In the genomic region with DNA sequence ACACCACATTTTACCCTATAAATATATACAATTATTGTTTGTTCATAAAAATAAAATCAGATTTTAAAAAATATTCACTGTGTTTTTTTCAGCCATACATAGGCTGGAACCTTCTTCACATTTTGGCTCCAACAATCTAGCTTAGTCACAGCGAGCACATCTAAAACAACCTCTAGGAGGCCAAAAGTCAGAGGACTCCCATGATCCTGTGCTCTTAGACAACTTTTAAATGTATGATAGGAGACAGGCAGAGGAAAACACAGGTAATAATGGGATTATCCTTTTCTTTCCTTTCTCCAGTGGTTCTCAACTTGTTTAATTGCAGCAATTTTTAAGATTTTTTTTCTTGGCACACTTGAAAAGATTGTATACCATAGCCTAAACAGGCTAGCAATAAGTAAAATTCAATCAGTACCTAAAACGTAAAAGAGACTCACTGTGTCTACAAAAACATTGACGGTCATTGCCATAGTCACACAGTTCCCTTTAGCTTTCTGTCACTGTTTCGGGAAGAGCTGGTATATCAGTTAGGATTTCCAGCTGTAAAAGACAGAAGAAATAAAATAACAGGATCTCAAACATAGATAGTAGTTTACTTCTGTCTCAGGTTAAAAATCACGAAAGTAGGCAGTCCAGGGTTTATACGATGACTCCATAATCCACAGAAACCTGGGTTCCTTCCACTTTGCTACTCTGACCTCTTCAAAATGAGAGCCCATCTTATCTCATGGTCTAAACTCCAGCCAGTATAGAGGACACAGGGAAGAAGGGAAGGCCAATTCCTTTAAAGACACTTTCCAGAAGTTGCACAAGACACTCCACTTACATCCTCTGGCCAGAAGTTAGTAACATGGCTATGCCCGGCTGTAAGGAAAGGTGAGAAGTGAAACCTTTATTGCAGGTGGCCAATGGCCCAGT, we compare ENCODE assay signal across 1 cellular context.
A peak's percentile ranks its signal among the peaks of the same experiment; 100 is the strongest.
TF ChIP-seq lines count a peak whose summit lies in the region.

No MANE protein-coding gene starts in this region.

TF ChIP-seq in K562, 482 proteins besides CTCF, POLR2A, EP300 and RAD21 (continued from another document and continues in another):
- TF ChIP-seq, protein P1, sequence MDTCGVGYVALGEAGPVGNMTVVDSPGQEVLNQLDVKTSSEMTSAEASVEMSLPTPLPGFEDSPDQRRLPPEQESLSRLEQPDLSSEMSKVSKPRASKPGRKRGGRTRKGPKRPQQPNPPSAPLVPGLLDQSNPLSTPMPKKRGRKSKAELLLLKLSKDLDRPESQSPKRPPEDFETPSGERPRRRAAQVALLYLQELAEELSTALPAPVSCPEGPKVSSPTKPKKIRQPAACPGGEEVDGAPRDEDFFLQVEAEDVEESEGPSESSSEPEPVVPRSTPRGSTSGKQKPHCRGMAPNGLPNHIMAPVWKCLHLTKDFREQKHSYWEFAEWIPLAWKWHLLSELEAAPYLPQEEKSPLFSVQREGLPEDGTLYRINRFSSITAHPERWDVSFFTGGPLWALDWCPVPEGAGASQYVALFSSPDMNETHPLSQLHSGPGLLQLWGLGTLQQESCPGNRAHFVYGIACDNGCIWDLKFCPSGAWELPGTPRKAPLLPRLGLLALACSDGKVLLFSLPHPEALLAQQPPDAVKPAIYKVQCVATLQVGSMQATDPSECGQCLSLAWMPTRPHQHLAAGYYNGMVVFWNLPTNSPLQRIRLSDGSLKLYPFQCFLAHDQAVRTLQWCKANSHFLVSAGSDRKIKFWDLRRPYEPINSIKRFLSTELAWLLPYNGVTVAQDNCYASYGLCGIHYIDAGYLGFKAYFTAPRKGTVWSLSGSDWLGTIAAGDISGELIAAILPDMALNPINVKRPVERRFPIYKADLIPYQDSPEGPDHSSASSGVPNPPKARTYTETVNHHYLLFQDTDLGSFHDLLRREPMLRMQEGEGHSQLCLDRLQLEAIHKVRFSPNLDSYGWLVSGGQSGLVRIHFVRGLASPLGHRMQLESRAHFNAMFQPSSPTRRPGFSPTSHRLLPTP (IDR thresholded peaks at IDR 0.05; ENCODE audit: borderline replicate concordance, extremely low read depth, insufficient read length), result no peak
- no peak for TF ChIP-seq LEF1 (IDR thresholded peaks at IDR 0.05)
- no peak for TF ChIP-seq PHF8 (IDR thresholded peaks at IDR 0.05; ENCODE audit: borderline replicate concordance, low read length)
- TF ChIP-seq MCM3 (IDR thresholded peaks at IDR 0.05), result no peak
- peak in 1 of 2 experiments; percentile 82; a peak in 1 of 4 replicates for TF ChIP-seq CSDE1 (IDR thresholded peaks at IDR 0.05)
- no peak for TF ChIP-seq ZNF696 (CRISPR knock-in tag; conservative IDR thresholded peaks at IDR 0.05)
- TF ChIP-seq, protein P2, sequence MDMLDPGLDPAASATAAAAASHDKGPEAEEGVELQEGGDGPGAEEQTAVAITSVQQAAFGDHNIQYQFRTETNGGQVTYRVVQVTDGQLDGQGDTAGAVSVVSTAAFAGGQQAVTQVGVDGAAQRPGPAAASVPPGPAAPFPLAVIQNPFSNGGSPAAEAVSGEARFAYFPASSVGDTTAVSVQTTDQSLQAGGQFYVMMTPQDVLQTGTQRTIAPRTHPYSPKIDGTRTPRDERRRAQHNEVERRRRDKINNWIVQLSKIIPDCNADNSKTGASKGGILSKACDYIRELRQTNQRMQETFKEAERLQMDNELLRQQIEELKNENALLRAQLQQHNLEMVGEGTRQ (CRISPR knock-in tag; IDR thresholded peaks at IDR 0.05), result no peak
- TF ChIP-seq RUNX1 (IDR thresholded peaks at IDR 0.05; ENCODE audit: low read depth), result no peak
- TF ChIP-seq, protein P3, sequence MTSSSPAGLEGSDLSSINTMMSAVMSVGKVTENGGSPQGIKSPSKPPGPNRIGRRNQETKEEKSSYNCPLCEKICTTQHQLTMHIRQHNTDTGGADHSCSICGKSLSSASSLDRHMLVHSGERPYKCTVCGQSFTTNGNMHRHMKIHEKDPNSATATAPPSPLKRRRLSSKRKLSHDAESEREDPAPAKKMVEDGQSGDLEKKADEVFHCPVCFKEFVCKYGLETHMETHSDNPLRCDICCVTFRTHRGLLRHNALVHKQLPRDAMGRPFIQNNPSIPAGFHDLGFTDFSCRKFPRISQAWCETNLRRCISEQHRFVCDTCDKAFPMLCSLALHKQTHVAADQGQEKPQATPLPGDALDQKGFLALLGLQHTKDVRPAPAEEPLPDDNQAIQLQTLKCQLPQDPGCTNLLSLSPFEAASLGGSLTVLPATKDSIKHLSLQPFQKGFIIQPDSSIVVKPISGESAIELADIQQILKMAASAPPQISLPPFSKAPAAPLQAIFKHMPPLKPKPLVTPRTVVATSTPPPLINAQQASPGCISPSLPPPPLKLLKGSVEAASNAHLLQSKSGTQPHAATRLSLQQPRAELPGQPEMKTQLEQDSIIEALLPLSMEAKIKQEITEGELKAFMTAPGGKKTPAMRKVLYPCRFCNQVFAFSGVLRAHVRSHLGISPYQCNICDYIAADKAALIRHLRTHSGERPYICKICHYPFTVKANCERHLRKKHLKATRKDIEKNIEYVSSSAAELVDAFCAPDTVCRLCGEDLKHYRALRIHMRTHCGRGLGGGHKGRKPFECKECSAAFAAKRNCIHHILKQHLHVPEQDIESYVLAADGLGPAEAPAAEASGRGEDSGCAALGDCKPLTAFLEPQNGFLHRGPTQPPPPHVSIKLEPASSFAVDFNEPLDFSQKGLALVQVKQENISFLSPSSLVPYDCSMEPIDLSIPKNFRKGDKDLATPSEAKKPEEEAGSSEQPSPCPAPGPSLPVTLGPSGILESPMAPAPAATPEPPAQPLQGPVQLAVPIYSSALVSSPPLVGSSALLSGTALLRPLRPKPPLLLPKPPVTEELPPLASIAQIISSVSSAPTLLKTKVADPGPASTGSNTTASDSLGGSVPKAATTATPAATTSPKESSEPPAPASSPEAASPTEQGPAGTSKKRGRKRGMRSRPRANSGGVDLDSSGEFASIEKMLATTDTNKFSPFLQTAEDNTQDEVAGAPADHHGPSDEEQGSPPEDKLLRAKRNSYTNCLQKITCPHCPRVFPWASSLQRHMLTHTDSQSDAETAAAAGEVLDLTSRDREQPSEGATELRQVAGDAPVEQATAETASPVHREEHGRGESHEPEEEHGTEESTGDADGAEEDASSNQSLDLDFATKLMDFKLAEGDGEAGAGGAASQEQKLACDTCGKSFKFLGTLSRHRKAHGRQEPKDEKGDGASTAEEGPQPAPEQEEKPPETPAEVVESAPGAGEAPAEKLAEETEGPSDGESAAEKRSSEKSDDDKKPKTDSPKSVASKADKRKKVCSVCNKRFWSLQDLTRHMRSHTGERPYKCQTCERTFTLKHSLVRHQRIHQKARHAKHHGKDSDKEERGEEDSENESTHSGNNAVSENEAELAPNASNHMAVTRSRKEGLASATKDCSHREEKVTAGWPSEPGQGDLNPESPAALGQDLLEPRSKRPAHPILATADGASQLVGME (CRISPR knock-in tag; IDR thresholded peaks at IDR 0.05), result no peak
- TF ChIP-seq NONO (IDR thresholded peaks at IDR 0.05; ENCODE audit: low read depth in 2 of 2, low read length in 1 of 2), result peak in 1 of 2 experiments; percentile 85; a peak in 2 of 4 replicates
- TF ChIP-seq, protein P4, sequence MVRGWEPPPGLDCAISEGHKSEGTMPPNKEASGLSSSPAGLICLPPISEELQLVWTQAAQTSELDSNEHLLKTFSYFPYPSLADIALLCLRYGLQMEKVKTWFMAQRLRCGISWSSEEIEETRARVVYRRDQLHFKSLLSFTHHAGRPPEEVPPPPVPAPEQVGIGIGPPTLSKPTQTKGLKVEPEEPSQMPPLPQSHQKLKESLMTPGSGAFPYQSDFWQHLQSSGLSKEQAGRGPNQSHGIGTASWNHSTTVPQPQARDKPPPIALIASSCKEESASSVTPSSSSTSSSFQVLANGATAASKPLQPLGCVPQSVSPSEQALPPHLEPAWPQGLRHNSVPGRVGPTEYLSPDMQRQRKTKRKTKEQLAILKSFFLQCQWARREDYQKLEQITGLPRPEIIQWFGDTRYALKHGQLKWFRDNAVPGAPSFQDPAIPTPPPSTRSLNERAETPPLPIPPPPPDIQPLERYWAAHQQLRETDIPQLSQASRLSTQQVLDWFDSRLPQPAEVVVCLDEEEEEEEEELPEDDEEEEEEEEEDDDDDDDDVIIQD (CRISPR knock-in tag; IDR thresholded peaks at IDR 0.05), result no peak
- TF ChIP-seq ARNT (IDR thresholded peaks at IDR 0.05), result no peak
- TF ChIP-seq, protein P5, sequence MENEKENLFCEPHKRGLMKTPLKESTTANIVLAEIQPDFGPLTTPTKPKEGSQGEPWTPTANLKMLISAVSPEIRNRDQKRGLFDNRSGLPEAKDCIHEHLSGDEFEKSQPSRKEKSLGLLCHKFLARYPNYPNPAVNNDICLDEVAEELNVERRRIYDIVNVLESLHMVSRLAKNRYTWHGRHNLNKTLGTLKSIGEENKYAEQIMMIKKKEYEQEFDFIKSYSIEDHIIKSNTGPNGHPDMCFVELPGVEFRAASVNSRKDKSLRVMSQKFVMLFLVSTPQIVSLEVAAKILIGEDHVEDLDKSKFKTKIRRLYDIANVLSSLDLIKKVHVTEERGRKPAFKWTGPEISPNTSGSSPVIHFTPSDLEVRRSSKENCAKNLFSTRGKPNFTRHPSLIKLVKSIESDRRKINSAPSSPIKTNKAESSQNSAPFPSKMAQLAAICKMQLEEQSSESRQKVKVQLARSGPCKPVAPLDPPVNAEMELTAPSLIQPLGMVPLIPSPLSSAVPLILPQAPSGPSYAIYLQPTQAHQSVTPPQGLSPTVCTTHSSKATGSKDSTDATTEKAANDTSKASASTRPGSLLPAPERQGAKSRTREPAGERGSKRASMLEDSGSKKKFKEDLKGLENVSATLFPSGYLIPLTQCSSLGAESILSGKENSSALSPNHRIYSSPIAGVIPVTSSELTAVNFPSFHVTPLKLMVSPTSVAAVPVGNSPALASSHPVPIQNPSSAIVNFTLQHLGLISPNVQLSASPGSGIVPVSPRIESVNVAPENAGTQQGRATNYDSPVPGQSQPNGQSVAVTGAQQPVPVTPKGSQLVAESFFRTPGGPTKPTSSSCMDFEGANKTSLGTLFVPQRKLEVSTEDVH (IDR thresholded peaks at IDR 0.05; ENCODE audit: low read depth, partially characterized antibody), result no peak
- peak; percentile 85 for TF ChIP-seq NFE2 (IDR thresholded peaks at IDR 0.05; ENCODE audit: low read depth)
- TF ChIP-seq, protein P6, sequence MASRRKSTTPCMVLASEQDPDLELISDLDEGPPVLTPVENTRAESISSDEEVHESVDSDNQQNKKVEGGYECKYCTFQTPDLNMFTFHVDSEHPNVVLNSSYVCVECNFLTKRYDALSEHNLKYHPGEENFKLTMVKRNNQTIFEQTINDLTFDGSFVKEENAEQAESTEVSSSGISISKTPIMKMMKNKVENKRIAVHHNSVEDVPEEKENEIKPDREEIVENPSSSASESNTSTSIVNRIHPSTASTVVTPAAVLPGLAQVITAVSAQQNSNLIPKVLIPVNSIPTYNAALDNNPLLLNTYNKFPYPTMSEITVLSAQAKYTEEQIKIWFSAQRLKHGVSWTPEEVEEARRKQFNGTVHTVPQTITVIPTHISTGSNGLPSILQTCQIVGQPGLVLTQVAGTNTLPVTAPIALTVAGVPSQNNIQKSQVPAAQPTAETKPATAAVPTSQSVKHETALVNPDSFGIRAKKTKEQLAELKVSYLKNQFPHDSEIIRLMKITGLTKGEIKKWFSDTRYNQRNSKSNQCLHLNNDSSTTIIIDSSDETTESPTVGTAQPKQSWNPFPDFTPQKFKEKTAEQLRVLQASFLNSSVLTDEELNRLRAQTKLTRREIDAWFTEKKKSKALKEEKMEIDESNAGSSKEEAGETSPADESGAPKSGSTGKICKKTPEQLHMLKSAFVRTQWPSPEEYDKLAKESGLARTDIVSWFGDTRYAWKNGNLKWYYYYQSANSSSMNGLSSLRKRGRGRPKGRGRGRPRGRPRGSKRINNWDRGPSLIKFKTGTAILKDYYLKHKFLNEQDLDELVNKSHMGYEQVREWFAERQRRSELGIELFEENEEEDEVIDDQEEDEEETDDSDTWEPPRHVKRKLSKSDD (conservative IDR thresholded peaks at IDR 0.05; ENCODE audit: low read length), result no peak
- TF ChIP-seq, protein P7, sequence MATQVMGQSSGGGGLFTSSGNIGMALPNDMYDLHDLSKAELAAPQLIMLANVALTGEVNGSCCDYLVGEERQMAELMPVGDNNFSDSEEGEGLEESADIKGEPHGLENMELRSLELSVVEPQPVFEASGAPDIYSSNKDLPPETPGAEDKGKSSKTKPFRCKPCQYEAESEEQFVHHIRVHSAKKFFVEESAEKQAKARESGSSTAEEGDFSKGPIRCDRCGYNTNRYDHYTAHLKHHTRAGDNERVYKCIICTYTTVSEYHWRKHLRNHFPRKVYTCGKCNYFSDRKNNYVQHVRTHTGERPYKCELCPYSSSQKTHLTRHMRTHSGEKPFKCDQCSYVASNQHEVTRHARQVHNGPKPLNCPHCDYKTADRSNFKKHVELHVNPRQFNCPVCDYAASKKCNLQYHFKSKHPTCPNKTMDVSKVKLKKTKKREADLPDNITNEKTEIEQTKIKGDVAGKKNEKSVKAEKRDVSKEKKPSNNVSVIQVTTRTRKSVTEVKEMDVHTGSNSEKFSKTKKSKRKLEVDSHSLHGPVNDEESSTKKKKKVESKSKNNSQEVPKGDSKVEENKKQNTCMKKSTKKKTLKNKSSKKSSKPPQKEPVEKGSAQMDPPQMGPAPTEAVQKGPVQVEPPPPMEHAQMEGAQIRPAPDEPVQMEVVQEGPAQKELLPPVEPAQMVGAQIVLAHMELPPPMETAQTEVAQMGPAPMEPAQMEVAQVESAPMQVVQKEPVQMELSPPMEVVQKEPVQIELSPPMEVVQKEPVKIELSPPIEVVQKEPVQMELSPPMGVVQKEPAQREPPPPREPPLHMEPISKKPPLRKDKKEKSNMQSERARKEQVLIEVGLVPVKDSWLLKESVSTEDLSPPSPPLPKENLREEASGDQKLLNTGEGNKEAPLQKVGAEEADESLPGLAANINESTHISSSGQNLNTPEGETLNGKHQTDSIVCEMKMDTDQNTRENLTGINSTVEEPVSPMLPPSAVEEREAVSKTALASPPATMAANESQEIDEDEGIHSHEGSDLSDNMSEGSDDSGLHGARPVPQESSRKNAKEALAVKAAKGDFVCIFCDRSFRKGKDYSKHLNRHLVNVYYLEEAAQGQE (CRISPR knock-in tag; IDR thresholded peaks at IDR 0.05; ENCODE audit: low read depth), result no peak
- TF ChIP-seq, protein P8, sequence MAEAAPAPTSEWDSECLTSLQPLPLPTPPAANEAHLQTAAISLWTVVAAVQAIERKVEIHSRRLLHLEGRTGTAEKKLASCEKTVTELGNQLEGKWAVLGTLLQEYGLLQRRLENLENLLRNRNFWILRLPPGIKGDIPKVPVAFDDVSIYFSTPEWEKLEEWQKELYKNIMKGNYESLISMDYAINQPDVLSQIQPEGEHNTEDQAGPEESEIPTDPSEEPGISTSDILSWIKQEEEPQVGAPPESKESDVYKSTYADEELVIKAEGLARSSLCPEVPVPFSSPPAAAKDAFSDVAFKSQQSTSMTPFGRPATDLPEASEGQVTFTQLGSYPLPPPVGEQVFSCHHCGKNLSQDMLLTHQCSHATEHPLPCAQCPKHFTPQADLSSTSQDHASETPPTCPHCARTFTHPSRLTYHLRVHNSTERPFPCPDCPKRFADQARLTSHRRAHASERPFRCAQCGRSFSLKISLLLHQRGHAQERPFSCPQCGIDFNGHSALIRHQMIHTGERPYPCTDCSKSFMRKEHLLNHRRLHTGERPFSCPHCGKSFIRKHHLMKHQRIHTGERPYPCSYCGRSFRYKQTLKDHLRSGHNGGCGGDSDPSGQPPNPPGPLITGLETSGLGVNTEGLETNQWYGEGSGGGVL (CRISPR knock-in tag; IDR thresholded peaks at IDR 0.05), result 0 out of 2 replicates have a peak, but pooled peaks have one; percentile 14
- no peak for TF ChIP-seq ZNF124 (CRISPR knock-in tag; IDR thresholded peaks at IDR 0.05)
- TF ChIP-seq ELF2 (CRISPR knock-in tag; IDR thresholded peaks at IDR 0.05), result no peak
- TF ChIP-seq MYBL2 (IDR thresholded peaks at IDR 0.05; ENCODE audit: low read depth), result peak; percentile 60
- no peak for TF ChIP-seq MYBL2 (CRISPR knock-in tag; IDR thresholded peaks at IDR 0.05; ENCODE audit: borderline replicate concordance)
- TF ChIP-seq PCBP2 (IDR thresholded peaks at IDR 0.05; ENCODE audit: low read depth, low read length, poor library complexity, severe bottlenecking), result no peak
- TF ChIP-seq, protein P9, sequence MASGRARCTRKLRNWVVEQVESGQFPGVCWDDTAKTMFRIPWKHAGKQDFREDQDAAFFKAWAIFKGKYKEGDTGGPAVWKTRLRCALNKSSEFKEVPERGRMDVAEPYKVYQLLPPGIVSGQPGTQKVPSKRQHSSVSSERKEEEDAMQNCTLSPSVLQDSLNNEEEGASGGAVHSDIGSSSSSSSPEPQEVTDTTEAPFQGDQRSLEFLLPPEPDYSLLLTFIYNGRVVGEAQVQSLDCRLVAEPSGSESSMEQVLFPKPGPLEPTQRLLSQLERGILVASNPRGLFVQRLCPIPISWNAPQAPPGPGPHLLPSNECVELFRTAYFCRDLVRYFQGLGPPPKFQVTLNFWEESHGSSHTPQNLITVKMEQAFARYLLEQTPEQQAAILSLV (tag; IDR thresholded peaks at IDR 0.05), result no peak
